In genomic region chr7:140397784-140398750, GRCh38 we compare ENCODE assay signal across 8 cellular contexts. TPM values are rescaled to one million over a fixed set of nuclear protein-coding genes. Genes with fewer than 3 reads are reported as not detected.
DNase-seq lines count a peak whose midpoint lies in the region; ATAC-seq and TF ChIP-seq lines count a peak whose summit lies in the region.

Gene SLC37A3, minus strand, starts transcription at chr7:140398530. Its CDS starts 16,004 bp downstream, at chr7:140382526.

- no peaks in the 10 kb centered on the region for H3K27me3 Mint-ChIP-seq in activated CD4-positive, alpha-beta T cell treated with anti-CD3 and anti-CD28 coated beads, Interleukin-2, amount 10 ng/mL, durations not matched to agents 7 days and 5 days

- CTCF ChIA-PET in AG04449 (lab: Yijun Ruan, JAX) = interaction anchor here (1.0 kb wide), 1 partner anchor 11 kb away, joined by 3 read pairs; no protein-coding TSS in a partner anchor
- CTCF ChIA-PET in activated CD4-positive, alpha-beta T cell treated with anti-CD3 and anti-CD28 coated beads, Interleukin-2, amount 10 ng/mL, durations not matched to agents 7 days and 5 days (lab: Charles Lee) = interaction anchor here (0.6 to 2.2 kb wide), 8 partner anchors 12 to 567 kb away, joined by 3 to 7 read pairs (median 4); no protein-coding TSS in a partner anchor

- peaks cover 10% of the 10 kb centered on the region for H3K36me3 Mint-ChIP-seq in activated CD4-positive, alpha-beta T cell treated with anti-CD3 and anti-CD28 coated beads, Interleukin-2, amount 10 ng/mL, durations not matched to agents 7 days and 5 days (ENCODE audit: low read depth)

- ATAC-seq in GM18907 (IDR thresholded peaks at IDR 0.05; ENCODE audit: unreplicated experiment) (peak; percentile 96), HG03139 (IDR thresholded peaks at IDR 0.05; ENCODE audit: unreplicated experiment) (peak; percentile 99)

- peak within 1 kb of the TSS; percentile 74 for H3K4me3 ChIP-seq in AG04449 (ENCODE audit: low read depth, low read length)

- peak within 1 kb of the TSS; percentile 85 for H3K4me3 Mint-ChIP-seq in activated CD4-positive, alpha-beta T cell treated with anti-CD3 and anti-CD28 coated beads, Interleukin-2, amount 10 ng/mL, durations not matched to agents 7 days and 5 days

- peak; percentile 42 for TF ChIP-seq CTCF in AG04449 (IDR thresholded peaks at IDR 0.05; ENCODE audit: insufficient read depth, low read length, missing control alignments)

- H3K4me1 Mint-ChIP-seq in activated CD4-positive, alpha-beta T cell treated with anti-CD3 and anti-CD28 coated beads, Interleukin-2, amount 10 ng/mL, durations not matched to agents 7 days and 5 days = peaks cover 42% of the 10 kb centered on the region

- POLR2A ChIA-PET in AG04449 (lab: Yijun Ruan, JAX) = interaction anchor here (1.0 kb wide), 1 partner anchor 80 kb away, joined by 3 read pairs; no protein-coding TSS in a partner anchor
- POLR2A ChIA-PET in activated CD4-positive, alpha-beta T cell treated with anti-CD3 and anti-CD28 coated beads, Interleukin-2, amount 10 ng/mL, durations not matched to agents 7 days and 5 days (lab: Charles Lee) = interaction anchor here (0.8 kb wide), 1 partner anchor 22 kb away, joined by 5 read pairs; no protein-coding TSS in a partner anchor

- no peaks in the 10 kb centered on the region for H3K9me3 Mint-ChIP-seq in activated CD4-positive, alpha-beta T cell treated with anti-CD3 and anti-CD28 coated beads, Interleukin-2, amount 10 ng/mL, durations not matched to agents 7 days and 5 days

- DNase-seq in AG04449 (ENCODE audit: low read depth, low spot score) (no peak), NCI-H446 (lab: John Stamatoyannopoulos, UW) (peak; percentile 31 to 83), cortex of kidney (lab: John Stamatoyannopoulos, UW) (peak; percentile 16), left kidney (ENCODE audit: low read depth, low spot score) (peak; percentile 96)
- peak; percentile 87 for DNase-seq in activated CD4-positive, alpha-beta T cell treated with anti-CD3 and anti-CD28 coated beads, Interleukin-2, amount 10 ng/mL, durations not matched to agents 7 days and 5 days
- peak; percentile 90 to 92 for DNase-seq in stimulated activated CD4-positive, alpha-beta T cell treated with anti-CD3 and anti-CD28 coated beads, Interleukin-2, amount 100 ng/mL, for 24 hours

- H3K27ac Mint-ChIP-seq in activated CD4-positive, alpha-beta T cell treated with anti-CD3 and anti-CD28 coated beads, Interleukin-2, amount 10 ng/mL, durations not matched to agents 7 days and 5 days = peak within 1 kb of the TSS; percentile 83

RNA-seq across cellular contexts. Expression of gene SLC37A3, which starts in this region (rescaled TPM):
- 10 to 100 TPM; 24.9 to 28.5 TPM for total RNA-seq in activated CD4-positive, alpha-beta T cell treated with anti-CD3 and anti-CD28 coated beads, Interleukin-2, amount 10 ng/mL, durations not matched to agents 7 days and 5 days
